ENCODE assay signal across 9 cellular contexts in the genomic region with DNA sequence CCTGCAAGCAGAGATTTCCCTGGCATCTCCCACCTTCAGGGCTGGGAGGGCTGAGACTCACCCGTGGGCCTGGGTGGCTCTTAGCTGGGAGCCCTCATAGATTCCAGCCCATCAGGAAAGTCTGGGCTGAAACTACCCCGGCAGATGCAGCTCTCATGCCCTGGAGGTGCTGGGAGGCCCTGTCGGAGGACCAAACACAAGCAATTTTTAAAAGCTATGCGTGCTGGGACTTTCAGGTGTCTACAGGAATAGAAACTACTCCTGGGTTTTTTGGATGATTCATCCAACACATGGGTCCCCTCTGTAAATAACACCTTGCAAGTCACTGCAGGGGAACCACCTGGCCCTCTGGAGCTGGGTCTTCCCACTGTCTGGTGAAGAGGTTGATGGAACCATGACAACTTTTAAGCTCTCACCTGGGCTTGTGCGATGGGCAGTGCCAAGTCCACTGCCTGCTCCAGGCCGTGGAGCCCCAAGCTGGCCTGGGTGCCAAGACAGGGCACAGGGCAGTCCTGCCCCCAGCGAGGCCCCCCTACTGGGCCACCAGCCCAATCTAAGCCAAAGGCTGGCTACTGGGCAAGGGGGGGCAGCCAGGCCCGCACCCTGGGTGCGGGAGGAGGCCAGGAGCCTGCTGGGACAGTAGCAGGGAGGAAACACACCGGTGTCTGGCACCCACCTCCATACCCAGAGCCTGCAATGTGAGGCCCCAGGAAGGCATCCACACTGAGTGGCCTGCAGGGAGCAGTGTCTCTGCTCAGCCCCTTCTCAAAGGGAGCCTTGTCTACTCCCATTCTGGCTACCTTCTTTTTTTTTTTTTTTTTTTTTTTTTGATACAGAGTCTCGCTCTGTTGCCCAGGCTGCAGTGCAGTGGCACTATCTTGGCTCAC. TPM values are rescaled to one million over a fixed set of nuclear protein-coding genes. Genes with fewer than 3 reads are reported as not detected.
DNase-seq lines count a peak whose midpoint lies in the region; ATAC-seq and TF ChIP-seq lines count a peak whose summit lies in the region.
"Had no signal": no experiment of that assay in that cellular context is flagged by ENCODE, and none has a peak within 500 bp of the region (broad histone marks: within the 10 kb centered on the region; RNA-seq: fewer than 3 reads in every experiment).

No MANE protein-coding gene starts in this region.

- ATAC-seq in GM18870 (IDR thresholded peaks at IDR 0.05; ENCODE audit: unreplicated experiment) (peak; percentile 42), HG02759 (IDR thresholded peaks at IDR 0.05; ENCODE audit: unreplicated experiment) (peak; percentile 42), omental fat pad (ENCODE audit: low FRiP score) (no peak), aorta (ENCODE audit: low FRiP score) (no peak), HG03280 (IDR thresholded peaks at IDR 0.05; ENCODE audit: unreplicated experiment) (no peak)
- ATAC-seq in activated CD8-positive, alpha-beta T cell treated with anti-CD3 and anti-CD28 coated beads for 36 hours = peak; percentile 47

- WGBS in aorta, 2 donors = 88 to 90% methylated on average over 10 to 11 of the region's 11 CpGs

- no peaks in the 10 kb centered on the region for H3K9me3 ChIP-seq in aorta (ENCODE audit: control insufficient read depth, low read length)

- POLR2A ChIA-PET in activated CD8-positive, alpha-beta T cell treated with anti-CD3 and anti-CD28 coated beads for 36 hours (lab: Charles Lee) = interaction anchor here (0.6 to 10.0 kb wide), 16 partner anchors 13 to 67 kb away, joined by 3 to 86 read pairs (median 4); no protein-coding TSS in a partner anchor

- TF ChIP-seq CTCF in activated CD8-positive, alpha-beta T cell treated with anti-CD3 and anti-CD28 coated beads for 36 hours (IDR thresholded peaks at IDR 0.05) = peak; percentile 40
- TF ChIP-seq CTCF in omental fat pad (IDR thresholded peaks at IDR 0.05) = no peak
- TF ChIP-seq CTCF in nephron progenitor cell (IDR thresholded peaks at IDR 0.05) = no peak

- H3K9me3 Mint-ChIP-seq in activated CD8-positive, alpha-beta T cell treated with anti-CD3 and anti-CD28 coated beads for 36 hours = no peaks in the 10 kb centered on the region
- no peaks in the 10 kb centered on the region for H3K9me3 Mint-ChIP-seq in nephron progenitor cell

- peaks cover 62% of the 10 kb centered on the region for H3K4me1 Mint-ChIP-seq in activated CD8-positive, alpha-beta T cell treated with anti-CD3 and anti-CD28 coated beads for 36 hours (ENCODE audit: low read depth)
- peaks cover 63% of the 10 kb centered on the region for H3K4me1 Mint-ChIP-seq in nephron progenitor cell

- no peaks in the 10 kb centered on the region for H3K27me3 ChIP-seq in aorta (ENCODE audit: control insufficient read depth in 1 of 2, insufficient read depth in 2 of 2, low read length in 1 of 2)

- no peaks in the 10 kb centered on the region for H3K36me3 ChIP-seq in aorta (ENCODE audit: control insufficient read depth in 1 of 2, insufficient read depth in 2 of 2, low read length in 1 of 2)

- no peaks in the 10 kb centered on the region for H3K27me3 Mint-ChIP-seq in activated CD8-positive, alpha-beta T cell treated with anti-CD3 and anti-CD28 coated beads for 36 hours
- H3K27me3 Mint-ChIP-seq in nephron progenitor cell (ENCODE audit: low read depth, poor library complexity) = no peaks in the 10 kb centered on the region

- H3K4me3 ChIP-seq in aorta (ENCODE audit: low read length in 2 of 2) = no peak overlapping the region

- peak; percentile 76 for DNase-seq in activated CD8-positive, alpha-beta T cell treated with anti-CD3 and anti-CD28 coated beads for 36 hours
- peak; percentile 5 for DNase-seq in omental fat pad (ENCODE audit: low spot score)
- no peak for DNase-seq in SW 1271 (lab: John Stamatoyannopoulos, UW)
- DNase-seq in aorta = no peak
- DNase-seq in nephron progenitor cell = no peak

- no peaks in the 10 kb centered on the region for H3K4me1 ChIP-seq in aorta (ENCODE audit: control insufficient read depth in 1 of 2, insufficient read depth in 2 of 2, low read length in 2 of 2)

- H3K36me3 Mint-ChIP-seq in activated CD8-positive, alpha-beta T cell treated with anti-CD3 and anti-CD28 coated beads for 36 hours (ENCODE audit: low read depth) = peaks cover 5% of the 10 kb centered on the region
- no peaks in the 10 kb centered on the region for H3K36me3 Mint-ChIP-seq in nephron progenitor cell (ENCODE audit: low read depth)

- H3K4me3 Mint-ChIP-seq in activated CD8-positive, alpha-beta T cell treated with anti-CD3 and anti-CD28 coated beads for 36 hours = peak overlapping the region; percentile 74
- no peak overlapping the region for H3K4me3 Mint-ChIP-seq in nephron progenitor cell

- no peak overlapping the region for H3K27ac ChIP-seq in aorta (ENCODE audit: low read depth in 1 of 2, low read length in 2 of 2)

- intact Hi-C loops in activated CD8-positive, alpha-beta T cell treated with anti-CD3 and anti-CD28 coated beads for 36 hours (cut with micrococcal nuclease) = loop anchor here (2.0 kb wide), 3 partner anchors 19 to 59 kb away; no protein-coding TSS in a partner anchor
- intact Hi-C loops in aorta (cut with DNase I) = no loop called here

- H3K27ac Mint-ChIP-seq in activated CD8-positive, alpha-beta T cell treated with anti-CD3 and anti-CD28 coated beads for 36 hours = peak overlapping the region; percentile 98
- no peak overlapping the region for H3K27ac Mint-ChIP-seq in nephron progenitor cell

- CTCF ChIA-PET in activated CD8-positive, alpha-beta T cell treated with anti-CD3 and anti-CD28 coated beads for 36 hours (lab: Charles Lee) = interaction anchor here (0.8 to 11.4 kb wide), 15 partner anchors 10 to 102 kb away, joined by 3 to 181 read pairs (median 6); no protein-coding TSS in a partner anchor

RNA-seq across cellular contexts. Expression of a gene that starts 1.1 kb away (rescaled TPM):
- total RNA-seq in activated CD8-positive, alpha-beta T cell treated with anti-CD3 and anti-CD28 coated beads for 36 hours = 1 to 10 TPM; 5.0 to 5.3 TPM
- total RNA-seq in omental fat pad = under 1 TPM in 2 of 4 donors, not detected in 2; 0.12 to 0.19 TPM
- under 1 TPM in 1 of 2 donors, not detected in 1; 0.18 TPM for total RNA-seq in aorta
- not detected for polyA plus RNA-seq in aorta
- total RNA-seq: M059J had no signal

Comparison
In these comparisons a context has a peak if more than half of its experiments do, and no peak if none do; other contexts are left out.
1. ATAC-seq: peak in GM18870 (single experiment), HG02759 (single experiment) and activated CD8-positive, alpha-beta T cell treated with anti-CD3 and anti-CD28 coated beads for 36 hours (single experiment); none in omental fat pad (single experiment), aorta (single experiment) and HG03280 (single experiment).
2. DNase-seq: peak in activated CD8-positive, alpha-beta T cell treated with anti-CD3 and anti-CD28 coated beads for 36 hours (single experiment) and omental fat pad (single experiment); none in SW 1271 (0 of 2), aorta (0 of 2) and nephron progenitor cell (single experiment).
3. RNA of a gene that starts 1.1 kb away (total RNA-seq): 5.0 to 5.3 TPM in activated CD8-positive, alpha-beta T cell treated with anti-CD3 and anti-CD28 coated beads for 36 hours; 0.18 TPM in aorta and 0.12 to 0.19 TPM in omental fat pad; every median in the first group is over 4 times any median in the second.